In the genomic region with DNA sequence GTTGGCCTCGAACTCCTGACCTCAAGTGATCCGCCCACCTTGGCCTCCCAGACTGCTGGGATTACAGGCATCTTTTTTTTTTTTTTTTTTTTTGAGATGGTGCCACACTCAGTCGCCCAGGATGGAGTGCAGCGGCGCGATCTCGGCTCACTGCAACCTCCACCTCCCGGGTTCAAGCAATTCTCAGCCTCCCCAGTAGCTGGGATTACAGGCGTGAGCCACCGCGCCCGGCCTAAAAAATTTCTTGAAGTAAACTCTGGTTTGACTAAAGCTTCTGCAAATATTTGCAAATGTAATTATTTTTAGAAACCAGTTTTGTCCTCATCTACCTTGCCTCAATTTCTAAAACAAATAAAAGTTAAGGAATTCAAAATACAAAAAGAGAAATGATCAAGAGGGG, we compare ENCODE assay signal across 1 cellular context.
TF ChIP-seq lines count a peak whose summit lies in the region.

No MANE protein-coding gene starts in this region.

TF ChIP-seq in K562, 482 proteins besides CTCF, POLR2A, EP300 and RAD21:
- TF ChIP-seq, protein P1, sequence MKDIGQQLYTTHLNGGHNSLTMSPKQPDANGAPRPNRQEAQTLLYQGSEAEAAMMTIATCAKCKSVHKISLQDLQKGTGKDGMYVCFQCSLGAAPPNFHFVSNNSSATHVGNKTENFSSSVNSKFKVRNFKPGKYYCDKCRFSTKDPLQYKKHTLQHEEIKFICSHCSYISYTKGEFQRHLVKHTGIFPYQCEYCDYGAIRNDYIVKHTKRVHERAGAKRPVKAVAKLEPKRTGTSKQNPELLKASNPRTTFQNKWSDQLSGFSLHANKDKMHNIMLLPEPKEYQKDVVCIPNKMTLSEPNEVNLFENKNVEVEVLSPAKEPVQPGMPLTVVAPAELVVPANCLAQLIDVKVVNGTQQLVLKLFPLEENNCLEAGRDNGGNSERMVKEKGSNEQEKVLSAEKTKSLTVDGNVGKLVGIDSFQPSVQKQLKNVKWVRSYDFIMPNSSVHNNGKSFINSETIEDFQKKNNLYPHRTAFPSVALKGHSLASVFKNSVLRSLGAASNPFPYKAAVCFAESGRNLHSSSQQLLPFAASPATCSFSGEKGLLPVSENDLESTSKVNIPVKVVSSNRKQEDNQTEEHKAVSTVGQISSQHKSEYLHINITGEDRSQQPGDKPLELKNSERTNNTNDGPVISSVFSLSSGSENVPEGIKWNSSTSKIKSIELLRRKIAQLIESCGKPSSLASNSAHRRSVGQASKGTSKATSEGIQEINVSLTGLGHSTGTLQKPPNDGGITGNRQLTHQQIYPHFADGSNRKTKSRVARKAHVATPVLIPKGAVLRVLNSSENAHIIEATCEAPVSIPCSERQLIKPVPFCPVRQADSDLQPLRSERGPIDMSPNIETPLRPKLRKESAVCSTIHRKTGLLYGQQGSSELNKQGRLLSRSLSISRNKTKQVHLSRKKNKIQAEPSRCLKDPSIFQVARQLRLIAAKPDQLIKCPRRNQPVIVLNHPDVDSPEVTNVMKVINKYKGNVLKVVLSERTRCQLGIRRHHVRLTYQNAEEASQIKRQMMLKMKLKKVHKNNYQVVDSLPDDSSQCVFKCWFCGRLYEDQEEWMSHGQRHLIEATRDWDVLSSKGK (CRISPR knock-in tag; IDR thresholded peaks at IDR 0.05), result no peak
- TF ChIP-seq COPS2 (conservative IDR thresholded peaks at IDR 0.05) (no peak), CXXC5 (CRISPR knock-in tag; IDR thresholded peaks at IDR 0.05) (no peak), ZNF384 (IDR thresholded peaks at IDR 0.05; ENCODE audit: low read depth, low read length) (peak; percentile 37; the same call in 1 of the 2 replicates), ZKSCAN1 (IDR thresholded peaks at IDR 0.05; ENCODE audit: low read depth, low read length) (no peak), YBX1 (IDR thresholded peaks at IDR 0.05) (no peak), CHD4 (IDR thresholded peaks at IDR 0.05; ENCODE audit: insufficient read depth, insufficient replicate concordance, low read depth, low read length, poor library complexity, severe bottlenecking) (no peak), BCOR (IDR thresholded peaks at IDR 0.05) (no peak), ZNF121 (CRISPR knock-in tag; conservative IDR thresholded peaks at IDR 0.05) (no peak), EGR1 (conservative IDR thresholded peaks at IDR 0.05) (peak; percentile 44; the same call in 1 of the 2 replicates), ZNF668 (CRISPR knock-in tag; IDR thresholded peaks at IDR 0.05) (no peak), SREBF2 (CRISPR knock-in tag; IDR thresholded peaks at IDR 0.05) (no peak), SMARCC2 (IDR thresholded peaks at IDR 0.05; ENCODE audit: low read depth) (no peak), ADNP (tag; IDR thresholded peaks at IDR 0.05) (peak; percentile 16; the same call in 1 of the 2 replicates)
- TF ChIP-seq, protein P2, sequence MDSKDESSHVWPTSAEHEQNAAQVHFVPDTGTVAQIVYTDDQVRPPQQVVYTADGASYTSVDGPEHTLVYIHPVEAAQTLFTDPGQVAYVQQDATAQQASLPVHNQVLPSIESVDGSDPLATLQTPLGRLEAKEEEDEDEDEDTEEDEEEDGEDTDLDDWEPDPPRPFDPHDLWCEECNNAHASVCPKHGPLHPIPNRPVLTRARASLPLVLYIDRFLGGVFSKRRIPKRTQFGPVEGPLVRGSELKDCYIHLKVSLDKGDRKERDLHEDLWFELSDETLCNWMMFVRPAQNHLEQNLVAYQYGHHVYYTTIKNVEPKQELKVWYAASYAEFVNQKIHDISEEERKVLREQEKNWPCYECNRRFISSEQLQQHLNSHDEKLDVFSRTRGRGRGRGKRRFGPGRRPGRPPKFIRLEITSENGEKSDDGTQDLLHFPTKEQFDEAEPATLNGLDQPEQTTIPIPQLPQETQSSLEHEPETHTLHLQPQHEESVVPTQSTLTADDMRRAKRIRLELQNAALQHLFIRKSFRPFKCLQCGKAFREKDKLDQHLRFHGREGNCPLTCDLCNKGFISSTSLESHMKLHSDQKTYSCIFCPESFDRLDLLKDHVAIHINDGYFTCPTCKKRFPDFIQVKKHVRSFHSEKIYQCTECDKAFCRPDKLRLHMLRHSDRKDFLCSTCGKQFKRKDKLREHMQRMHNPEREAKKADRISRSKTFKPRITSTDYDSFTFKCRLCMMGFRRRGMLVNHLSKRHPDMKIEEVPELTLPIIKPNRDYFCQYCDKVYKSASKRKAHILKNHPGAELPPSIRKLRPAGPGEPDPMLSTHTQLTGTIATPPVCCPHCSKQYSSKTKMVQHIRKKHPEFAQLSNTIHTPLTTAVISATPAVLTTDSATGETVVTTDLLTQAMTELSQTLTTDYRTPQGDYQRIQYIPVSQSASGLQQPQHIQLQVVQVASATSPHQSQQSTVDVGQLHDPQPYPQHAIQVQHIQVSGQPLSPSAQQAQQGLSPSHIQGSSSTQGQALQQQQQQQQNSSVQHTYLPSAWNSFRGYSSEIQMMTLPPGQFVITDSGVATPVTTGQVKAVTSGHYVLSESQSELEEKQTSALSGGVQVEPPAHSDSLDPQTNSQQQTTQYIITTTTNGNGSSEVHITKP (IDR thresholded peaks at IDR 0.05; ENCODE audit: partially characterized antibody), result no peak
- TF ChIP-seq, protein P3, sequence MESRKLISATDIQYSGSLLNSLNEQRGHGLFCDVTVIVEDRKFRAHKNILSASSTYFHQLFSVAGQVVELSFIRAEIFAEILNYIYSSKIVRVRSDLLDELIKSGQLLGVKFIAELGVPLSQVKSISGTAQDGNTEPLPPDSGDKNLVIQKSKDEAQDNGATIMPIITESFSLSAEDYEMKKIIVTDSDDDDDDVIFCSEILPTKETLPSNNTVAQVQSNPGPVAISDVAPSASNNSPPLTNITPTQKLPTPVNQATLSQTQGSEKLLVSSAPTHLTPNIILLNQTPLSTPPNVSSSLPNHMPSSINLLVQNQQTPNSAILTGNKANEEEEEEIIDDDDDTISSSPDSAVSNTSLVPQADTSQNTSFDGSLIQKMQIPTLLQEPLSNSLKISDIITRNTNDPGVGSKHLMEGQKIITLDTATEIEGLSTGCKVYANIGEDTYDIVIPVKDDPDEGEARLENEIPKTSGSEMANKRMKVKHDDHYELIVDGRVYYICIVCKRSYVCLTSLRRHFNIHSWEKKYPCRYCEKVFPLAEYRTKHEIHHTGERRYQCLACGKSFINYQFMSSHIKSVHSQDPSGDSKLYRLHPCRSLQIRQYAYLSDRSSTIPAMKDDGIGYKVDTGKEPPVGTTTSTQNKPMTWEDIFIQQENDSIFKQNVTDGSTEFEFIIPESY (CRISPR knock-in tag; IDR thresholded peaks at IDR 0.05), result no peak
- TF ChIP-seq, protein P4, sequence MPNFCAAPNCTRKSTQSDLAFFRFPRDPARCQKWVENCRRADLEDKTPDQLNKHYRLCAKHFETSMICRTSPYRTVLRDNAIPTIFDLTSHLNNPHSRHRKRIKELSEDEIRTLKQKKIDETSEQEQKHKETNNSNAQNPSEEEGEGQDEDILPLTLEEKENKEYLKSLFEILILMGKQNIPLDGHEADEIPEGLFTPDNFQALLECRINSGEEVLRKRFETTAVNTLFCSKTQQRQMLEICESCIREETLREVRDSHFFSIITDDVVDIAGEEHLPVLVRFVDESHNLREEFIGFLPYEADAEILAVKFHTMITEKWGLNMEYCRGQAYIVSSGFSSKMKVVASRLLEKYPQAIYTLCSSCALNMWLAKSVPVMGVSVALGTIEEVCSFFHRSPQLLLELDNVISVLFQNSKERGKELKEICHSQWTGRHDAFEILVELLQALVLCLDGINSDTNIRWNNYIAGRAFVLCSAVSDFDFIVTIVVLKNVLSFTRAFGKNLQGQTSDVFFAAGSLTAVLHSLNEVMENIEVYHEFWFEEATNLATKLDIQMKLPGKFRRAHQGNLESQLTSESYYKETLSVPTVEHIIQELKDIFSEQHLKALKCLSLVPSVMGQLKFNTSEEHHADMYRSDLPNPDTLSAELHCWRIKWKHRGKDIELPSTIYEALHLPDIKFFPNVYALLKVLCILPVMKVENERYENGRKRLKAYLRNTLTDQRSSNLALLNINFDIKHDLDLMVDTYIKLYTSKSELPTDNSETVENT (CRISPR knock-in tag; IDR thresholded peaks at IDR 0.05), result no peak
- TF ChIP-seq, protein P5, sequence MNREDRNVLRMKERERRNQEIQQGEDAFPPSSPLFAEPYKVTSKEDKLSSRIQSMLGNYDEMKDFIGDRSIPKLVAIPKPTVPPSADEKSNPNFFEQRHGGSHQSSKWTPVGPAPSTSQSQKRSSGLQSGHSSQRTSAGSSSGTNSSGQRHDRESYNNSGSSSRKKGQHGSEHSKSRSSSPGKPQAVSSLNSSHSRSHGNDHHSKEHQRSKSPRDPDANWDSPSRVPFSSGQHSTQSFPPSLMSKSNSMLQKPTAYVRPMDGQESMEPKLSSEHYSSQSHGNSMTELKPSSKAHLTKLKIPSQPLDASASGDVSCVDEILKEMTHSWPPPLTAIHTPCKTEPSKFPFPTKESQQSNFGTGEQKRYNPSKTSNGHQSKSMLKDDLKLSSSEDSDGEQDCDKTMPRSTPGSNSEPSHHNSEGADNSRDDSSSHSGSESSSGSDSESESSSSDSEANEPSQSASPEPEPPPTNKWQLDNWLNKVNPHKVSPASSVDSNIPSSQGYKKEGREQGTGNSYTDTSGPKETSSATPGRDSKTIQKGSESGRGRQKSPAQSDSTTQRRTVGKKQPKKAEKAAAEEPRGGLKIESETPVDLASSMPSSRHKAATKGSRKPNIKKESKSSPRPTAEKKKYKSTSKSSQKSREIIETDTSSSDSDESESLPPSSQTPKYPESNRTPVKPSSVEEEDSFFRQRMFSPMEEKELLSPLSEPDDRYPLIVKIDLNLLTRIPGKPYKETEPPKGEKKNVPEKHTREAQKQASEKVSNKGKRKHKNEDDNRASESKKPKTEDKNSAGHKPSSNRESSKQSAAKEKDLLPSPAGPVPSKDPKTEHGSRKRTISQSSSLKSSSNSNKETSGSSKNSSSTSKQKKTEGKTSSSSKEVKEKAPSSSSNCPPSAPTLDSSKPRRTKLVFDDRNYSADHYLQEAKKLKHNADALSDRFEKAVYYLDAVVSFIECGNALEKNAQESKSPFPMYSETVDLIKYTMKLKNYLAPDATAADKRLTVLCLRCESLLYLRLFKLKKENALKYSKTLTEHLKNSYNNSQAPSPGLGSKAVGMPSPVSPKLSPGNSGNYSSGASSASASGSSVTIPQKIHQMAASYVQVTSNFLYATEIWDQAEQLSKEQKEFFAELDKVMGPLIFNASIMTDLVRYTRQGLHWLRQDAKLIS (CRISPR knock-in tag; IDR thresholded peaks at IDR 0.05), result no peak
